In the genomic region with DNA sequence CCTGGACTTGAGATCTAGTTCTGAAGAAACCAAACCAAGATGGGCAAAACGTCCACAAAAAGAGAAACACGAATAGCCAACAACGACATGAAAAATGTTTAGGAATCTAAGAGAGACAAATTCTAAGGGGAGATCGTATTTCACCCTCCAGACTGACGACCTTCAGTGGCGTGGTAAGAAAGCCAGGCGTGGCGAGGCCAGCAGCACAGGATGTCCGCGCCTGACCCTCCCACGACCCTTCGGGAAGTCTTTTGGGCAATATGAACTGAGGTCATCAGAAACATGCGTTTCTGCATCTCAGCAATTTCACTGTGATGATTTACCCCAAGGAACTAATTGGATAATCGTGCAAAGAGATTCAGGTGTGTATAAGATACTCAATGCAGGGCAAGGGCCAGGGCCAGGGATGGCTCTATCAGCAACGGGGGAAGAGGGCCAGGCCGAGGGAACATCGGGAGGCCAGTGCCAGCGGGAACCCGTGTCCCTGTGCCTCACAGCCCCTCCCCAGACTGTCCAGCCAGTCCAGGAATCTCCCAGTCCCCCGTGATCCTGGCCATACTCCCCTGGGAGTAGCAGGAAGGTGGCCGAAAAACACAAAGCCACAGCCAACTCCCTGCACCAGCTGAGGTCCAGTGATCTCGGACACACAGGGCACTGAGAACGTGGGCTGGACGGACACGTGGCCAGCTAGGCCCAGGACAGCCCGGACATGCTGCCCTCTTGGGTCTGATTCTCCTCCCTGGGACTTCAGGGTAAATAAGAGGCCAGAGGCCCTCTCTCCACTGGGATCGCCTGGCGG, we compare ENCODE assay signal across 1 cellular context.
TF ChIP-seq lines count a peak whose summit lies in the region.

No MANE protein-coding gene starts in this region.

TF ChIP-seq in HepG2, 621 proteins besides CTCF, POLR2A, EP300 and RAD21:
- no peak for TF ChIP-seq ZNF609 (CRISPR knock-in tag; IDR thresholded peaks at IDR 0.05; ENCODE audit: borderline replicate concordance)
- no peak for TF ChIP-seq ONECUT2 (CRISPR knock-in tag; IDR thresholded peaks at IDR 0.05)
- peak; percentile 39; the same call in 1 of the 2 replicates for TF ChIP-seq RARA (CRISPR knock-in tag; IDR thresholded peaks at IDR 0.05)
- no peak for TF ChIP-seq ZNF766 (CRISPR knock-in tag; IDR thresholded peaks at IDR 0.05; ENCODE audit: borderline replicate concordance)
- no peak for TF ChIP-seq ZNF597 (CRISPR knock-in tag; IDR thresholded peaks at IDR 0.05)
- no peak for TF ChIP-seq SETDB1 (CRISPR knock-in tag; IDR thresholded peaks at IDR 0.05; ENCODE audit: borderline replicate concordance)
- TF ChIP-seq NFIC (IDR thresholded peaks at IDR 0.05; ENCODE audit: low read length), result no peak
- 0 out of 2 replicates have a peak, but pooled peaks have one; percentile 12 for TF ChIP-seq MTA1 (CRISPR knock-in tag; IDR thresholded peaks at IDR 0.05; ENCODE audit: borderline replicate concordance)
- TF ChIP-seq ISL2 (CRISPR knock-in tag; IDR thresholded peaks at IDR 0.05), result no peak
- TF ChIP-seq ZNF317 (CRISPR knock-in tag; IDR thresholded peaks at IDR 0.05), result no peak
- TF ChIP-seq ZNF44 (CRISPR knock-in tag; IDR thresholded peaks at IDR 0.05), result no peak
- no peak for TF ChIP-seq ZNF296 (CRISPR knock-in tag; conservative IDR thresholded peaks at IDR 0.05)
- TF ChIP-seq, protein P1, sequence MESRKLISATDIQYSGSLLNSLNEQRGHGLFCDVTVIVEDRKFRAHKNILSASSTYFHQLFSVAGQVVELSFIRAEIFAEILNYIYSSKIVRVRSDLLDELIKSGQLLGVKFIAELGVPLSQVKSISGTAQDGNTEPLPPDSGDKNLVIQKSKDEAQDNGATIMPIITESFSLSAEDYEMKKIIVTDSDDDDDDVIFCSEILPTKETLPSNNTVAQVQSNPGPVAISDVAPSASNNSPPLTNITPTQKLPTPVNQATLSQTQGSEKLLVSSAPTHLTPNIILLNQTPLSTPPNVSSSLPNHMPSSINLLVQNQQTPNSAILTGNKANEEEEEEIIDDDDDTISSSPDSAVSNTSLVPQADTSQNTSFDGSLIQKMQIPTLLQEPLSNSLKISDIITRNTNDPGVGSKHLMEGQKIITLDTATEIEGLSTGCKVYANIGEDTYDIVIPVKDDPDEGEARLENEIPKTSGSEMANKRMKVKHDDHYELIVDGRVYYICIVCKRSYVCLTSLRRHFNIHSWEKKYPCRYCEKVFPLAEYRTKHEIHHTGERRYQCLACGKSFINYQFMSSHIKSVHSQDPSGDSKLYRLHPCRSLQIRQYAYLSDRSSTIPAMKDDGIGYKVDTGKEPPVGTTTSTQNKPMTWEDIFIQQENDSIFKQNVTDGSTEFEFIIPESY (CRISPR knock-in tag; IDR thresholded peaks at IDR 0.05), result peak; percentile 82
- TF ChIP-seq HNRNPLL (IDR thresholded peaks at IDR 0.05; ENCODE audit: low read depth, low read length, poor library complexity, severe bottlenecking), result no peak
- no peak for TF ChIP-seq POLR2AphosphoS2 (IDR thresholded peaks at IDR 0.05; ENCODE audit: low read depth, low read length)
- no peak for TF ChIP-seq ZNF513 (CRISPR knock-in tag; conservative IDR thresholded peaks at IDR 0.05)
- TF ChIP-seq HMGA1 (CRISPR knock-in tag; conservative IDR thresholded peaks at IDR 0.05), result no peak
